In genomic region chr2:43319541-43319940, GRCh38 we compare ENCODE assay signal across 14 cellular contexts.
"Had no signal": no experiment of that assay in that cellular context is flagged by ENCODE, and none has a peak within 500 bp of the region (broad histone marks: within the 10 kb centered on the region; RNA-seq: fewer than 3 reads in every experiment).

No MANE protein-coding gene starts in this region.

- H3K4me3 Mint-ChIP-seq: activated CD4-positive, alpha-beta T cell treated with anti-CD3 and anti-CD28 coated beads, Interleukin-2, amount 10 ng/mL, durations not matched to agents 24 days and 14 days; activated naive CD4-positive, alpha-beta T cell treated with anti-CD3 and anti-CD28 coated beads for 36 hours; stimulated activated naive CD8-positive, alpha-beta T cell treated with anti-CD3 and anti-CD28 coated beads, Interleukin-15, Interleukin-2, amounts not matched to agents 100 ng/mL and 50 ng/mL, for 24 hours; T-helper 1 cell treated with Interleukin-12 subunit alpha and Interleukin-12 subunit beta and Interleukin-4 antibody, amounts not matched to agents 30 μg/mL and 1 μg/mL, for 36 hours; WTC11 had no signal

- H3K27me3 ChIP-seq: foreskin keratinocyte, testis, uterus had no signal

- H3K4me3 ChIP-seq: testis, uterus had no signal

- H3K4me1 Mint-ChIP-seq: WTC11 had no signal

- H3K27me3 Mint-ChIP-seq: activated CD4-positive, alpha-beta T cell treated with anti-CD3 and anti-CD28 coated beads, Interleukin-2, amount 10 ng/mL, durations not matched to agents 24 days and 14 days; stimulated activated naive CD8-positive, alpha-beta T cell treated with anti-CD3 and anti-CD28 coated beads, Interleukin-15, Interleukin-2, amounts not matched to agents 100 ng/mL and 50 ng/mL, for 24 hours had no signal

- H3K9me3 Mint-ChIP-seq: activated CD4-positive, alpha-beta T cell treated with anti-CD3 and anti-CD28 coated beads, Interleukin-2, amount 10 ng/mL, durations not matched to agents 24 days and 14 days; activated naive CD4-positive, alpha-beta T cell treated with anti-CD3 and anti-CD28 coated beads for 36 hours; stimulated activated naive CD8-positive, alpha-beta T cell treated with anti-CD3 and anti-CD28 coated beads, Interleukin-15, Interleukin-2, amounts not matched to agents 100 ng/mL and 50 ng/mL, for 24 hours; T-helper 1 cell treated with Interleukin-12 subunit alpha and Interleukin-12 subunit beta and Interleukin-4 antibody, amounts not matched to agents 30 μg/mL and 1 μg/mL, for 36 hours; WTC11 had no signal

- H3K9me3 ChIP-seq: testis, uterus had no signal

- DNase-seq: activated CD4-positive, alpha-beta T cell treated with anti-CD3 and anti-CD28 coated beads, Interleukin-2, amount 10 ng/mL, durations not matched to agents 24 days and 14 days; activated CD8-positive, alpha-beta memory T cell treated with anti-CD3 and anti-CD28 coated beads for 24 hours; activated naive CD4-positive, alpha-beta T cell treated with anti-CD3 and anti-CD28 coated beads for 36 hours; central memory CD4-positive, alpha-beta T cell; cortex of kidney; effector memory CD4-positive, alpha-beta T cell; foreskin keratinocyte; stimulated activated CD4-positive, alpha-beta T cell treated with anti-CD3 and anti-CD28 coated beads, Interleukin-12 subunit alpha, Interleukin-12 subunit beta, amount 100 ng/mL, for 4 hours; stimulated activated CD4-positive, alpha-beta T cell treated with anti-CD3 and anti-CD28 coated beads, Interleukin-2, amount 100 ng/mL, for 48 hours; testis; uterus had no signal

- H3K27ac ChIP-seq: foreskin keratinocyte, testis, uterus had no signal

- H3K27ac Mint-ChIP-seq: activated CD4-positive, alpha-beta T cell treated with anti-CD3 and anti-CD28 coated beads, Interleukin-2, amount 10 ng/mL, durations not matched to agents 24 days and 14 days; activated naive CD4-positive, alpha-beta T cell treated with anti-CD3 and anti-CD28 coated beads for 36 hours; stimulated activated naive CD8-positive, alpha-beta T cell treated with anti-CD3 and anti-CD28 coated beads, Interleukin-15, Interleukin-2, amounts not matched to agents 100 ng/mL and 50 ng/mL, for 24 hours; T-helper 1 cell treated with Interleukin-12 subunit alpha and Interleukin-12 subunit beta and Interleukin-4 antibody, amounts not matched to agents 30 μg/mL and 1 μg/mL, for 36 hours; WTC11 had no signal

- H3K36me3 ChIP-seq: uterus had no signal

- H3K36me3 Mint-ChIP-seq: WTC11 had no signal
